21 cellular contexts compared by ENCODE assay signal in genomic region chr2:32882911-32883810, GRCh38.
DNase-seq lines count a peak whose midpoint lies in the region; ATAC-seq, FAIRE-seq and TF ChIP-seq lines count a peak whose summit lies in the region.
"Had no signal": no experiment of that assay in that cellular context is flagged by ENCODE, and none has a peak within 500 bp of the region (broad histone marks: within the 10 kb centered on the region; RNA-seq: fewer than 3 reads in every experiment).

No MANE protein-coding gene starts in this region.

- H3K27ac ChIP-seq in astrocyte (ENCODE audit: low read depth, low read length), result no peak overlapping the region
- H3K27ac ChIP-seq in ovary, result no peak overlapping the region
- H3K27ac ChIP-seq: A549, testis had no signal

- WGBS in ovary, 3 donors, result 76 to 79% (median 77%) methylated on average over 10 of the region's 10 CpGs

- H3K4me2 ChIP-seq in astrocyte (ENCODE audit: low read length), result peak overlapping the region; percentile 52
- H3K4me2 ChIP-seq: A549 had no signal

- no peak for FAIRE-seq in astrocyte (lab: Jason Lieb, UNC)
- FAIRE-seq: A549, endothelial cell of umbilical vein, GM18507, GM19239 had no signal

- H3K4me1 ChIP-seq in astrocyte (ENCODE audit: insufficient read depth, low read length) (no peaks in the 10 kb centered on the region), ovary (ENCODE audit: insufficient read depth) (no peaks in the 10 kb centered on the region)
- H3K4me1 ChIP-seq: A549, testis had no signal

- no peak overlapping the region for H3K27ac Mint-ChIP-seq in astrocyte (ENCODE audit: unreplicated experiment)
- H3K27ac Mint-ChIP-seq: activated naive CD8-positive, alpha-beta T cell treated with anti-CD3 and anti-CD28 coated beads, Interleukin-2, amount 10 ng/mL, durations not matched to agents 7 days and 5 days had no signal

- H2AFZ ChIP-seq in astrocyte (ENCODE audit: low read depth, low read length), result peak overlapping the region; percentile 23

- no peak for TF ChIP-seq POLR2A in ovary (IDR thresholded peaks at IDR 0.05)

- H3K4me3 ChIP-seq in astrocyte (ENCODE audit: insufficient read depth, low read depth, low read length) (no peak overlapping the region), fibroblast of villous mesenchyme (ENCODE audit: low read depth, low read length) (no peak overlapping the region), ovary (no peak overlapping the region)
- H3K4me3 ChIP-seq: A549, testis had no signal

- H3K9me3 Mint-ChIP-seq in astrocyte (ENCODE audit: unreplicated experiment), result peaks cover 12% of the 10 kb centered on the region
- H3K9me3 Mint-ChIP-seq: activated T-cell treated with anti-CD3 and anti-CD28 coated beads, Interleukin-2, amount 50 U/mL, for 4 hours had no signal

- H3K36me3 Mint-ChIP-seq in astrocyte (ENCODE audit: low read depth, unreplicated experiment), result no peaks in the 10 kb centered on the region
- H3K36me3 Mint-ChIP-seq: activated naive CD8-positive, alpha-beta T cell treated with anti-CD3 and anti-CD28 coated beads, Interleukin-2, amount 10 ng/mL, durations not matched to agents 7 days and 5 days had no signal

- H3K36me3 ChIP-seq in astrocyte (ENCODE audit: insufficient read depth, low read length) (no peaks in the 10 kb centered on the region), ovary (no peaks in the 10 kb centered on the region)

- H3K79me2 ChIP-seq in astrocyte (ENCODE audit: insufficient read depth, low read length), result no peaks in the 10 kb centered on the region

- no peak overlapping the region for H3K4me3 Mint-ChIP-seq in astrocyte (ENCODE audit: unreplicated experiment)
- H3K4me3 Mint-ChIP-seq: activated naive CD8-positive, alpha-beta T cell treated with anti-CD3 and anti-CD28 coated beads, Interleukin-2, amount 10 ng/mL, durations not matched to agents 7 days and 5 days; activated T-cell treated with anti-CD3 and anti-CD28 coated beads, Interleukin-2, amount 50 U/mL, for 4 hours; naive B cell had no signal

- H3K9me3 ChIP-seq in astrocyte (ENCODE audit: insufficient read depth, low read depth, low read length) (peaks cover 3% of the 10 kb centered on the region), ovary (no peaks in the 10 kb centered on the region)
- H3K9me3 ChIP-seq: testis had no signal

- no peak overlapping the region for H3K9ac ChIP-seq in astrocyte (ENCODE audit: low read length)

- TF ChIP-seq CTCF in astrocyte (IDR thresholded peaks at IDR 0.05; ENCODE audit: insufficient read depth, low read depth, low read length) (no peak), fibroblast of villous mesenchyme (IDR thresholded peaks at IDR 0.05; ENCODE audit: insufficient read depth, low read depth, low read length) (no peak), ovary (IDR thresholded peaks at IDR 0.05) (no peak)

- H4K20me1 ChIP-seq in astrocyte (ENCODE audit: insufficient read depth, low read length), result no peaks in the 10 kb centered on the region

- DNase-seq in NOMO-1 treated with DMSO at 0.1 percent for 48 hours (lab: John Stamatoyannopoulos, UW; ENCODE audit: unreplicated experiment) (peak; percentile 2), NOMO-1 treated with dmso at 0.1 percent for 144 hours (lab: John Stamatoyannopoulos, UW; ENCODE audit: unreplicated experiment) (no peak), astrocyte (ENCODE audit: low read depth) (peak; percentile 91), fibroblast of villous mesenchyme (ENCODE audit: low read depth) (peak; percentile 86), stromal cell of bone marrow (ENCODE audit: low read depth) (peak; percentile 15), ovary (no peak), NCI-H82 treated with DMSO at 0.1 percent for 48 hours (lab: John Stamatoyannopoulos, UW; ENCODE audit: unreplicated experiment) (no peak)
- DNase-seq: activated naive CD8-positive, alpha-beta T cell treated with anti-CD3 and anti-CD28 coated beads, Interleukin-2, amount 10 ng/mL, durations not matched to agents 7 days and 5 days; activated T-cell treated with anti-CD3 and anti-CD28 coated beads, Interleukin-2, amount 50 U/mL, for 4 hours; COR-L47; GF-D8; naive B cell; NCI-H2171 treated with DMSO at 0.1 percent for 48 hours; stimulated activated CD4-positive, alpha-beta T cell treated with anti-CD3 and anti-CD28 coated beads, Interleukin-2, amount 100 ng/mL, for 48 hours; stimulated activated CD8-positive, alpha-beta memory T cell treated with anti-CD3 and anti-CD28 coated beads, Interleukin-4, amount 100 ng/mL, for 48 hours; testis had no signal

- H3K27me3 ChIP-seq in astrocyte (ENCODE audit: insufficient read depth, low read length) (no peaks in the 10 kb centered on the region), ovary (no peaks in the 10 kb centered on the region)
- H3K27me3 ChIP-seq: testis had no signal

- TF ChIP-seq EP300 in ovary (IDR thresholded peaks at IDR 0.05), result no peak

- no peaks in the 10 kb centered on the region for H3K27me3 Mint-ChIP-seq in astrocyte (ENCODE audit: low read depth, unreplicated experiment)

- intact Hi-C loops in ovary (cut with DNase I), result no loop called here

- ATAC-seq in HG03139 (IDR thresholded peaks at IDR 0.05; ENCODE audit: unreplicated experiment), result no peak
- ATAC-seq: A549; activated T-cell treated with anti-CD3 and anti-CD28 coated beads, Interleukin-2, amount 50 U/mL, for 4 hours had no signal

- H3K4me1 Mint-ChIP-seq in astrocyte (ENCODE audit: low read depth, unreplicated experiment), result no peaks in the 10 kb centered on the region
- H3K4me1 Mint-ChIP-seq: activated naive CD8-positive, alpha-beta T cell treated with anti-CD3 and anti-CD28 coated beads, Interleukin-2, amount 10 ng/mL, durations not matched to agents 7 days and 5 days; naive B cell had no signal

Comparison
In these comparisons a context has a peak if more than half of its experiments do, and no peak if none do; other contexts are left out.
1. DNase-seq: peak in NOMO-1 treated with DMSO at 0.1 percent for 48 hours (single experiment), astrocyte (single experiment), fibroblast of villous mesenchyme (single experiment) and stromal cell of bone marrow (single experiment); none in NOMO-1 treated with dmso at 0.1 percent for 144 hours (single experiment), ovary (0 of 5) and NCI-H82 treated with DMSO at 0.1 percent for 48 hours (single experiment).